11 cellular contexts compared by ENCODE assay signal in the genomic region with DNA sequence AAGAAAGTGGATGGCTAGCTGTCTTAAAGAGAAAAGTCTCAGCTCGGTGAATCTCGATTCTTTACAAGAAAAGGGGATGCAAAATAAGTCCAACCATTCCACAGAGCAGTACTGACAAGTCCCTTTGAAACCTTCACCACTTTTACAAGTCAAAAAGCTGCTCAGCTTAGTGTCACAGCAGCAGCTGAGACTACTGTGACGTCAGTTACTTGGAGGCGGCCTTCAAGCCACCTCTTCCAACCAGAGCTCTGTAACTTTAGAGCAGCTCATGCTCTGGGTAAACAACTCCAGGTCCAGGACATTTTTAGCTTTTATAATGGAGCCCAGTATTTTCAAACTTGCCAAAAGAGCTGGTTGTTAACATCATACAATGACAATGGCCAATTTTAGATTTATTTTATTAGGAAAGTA. TPM values are rescaled to one million over a fixed set of nuclear protein-coding genes. Genes with fewer than 3 reads are reported as not detected.
DNase-seq lines count a peak whose midpoint lies in the region; ATAC-seq, FAIRE-seq and TF ChIP-seq lines count a peak whose summit lies in the region.
"Had no signal": no experiment of that assay in that cellular context is flagged by ENCODE, and none has a peak within 500 bp of the region (broad histone marks: within the 10 kb centered on the region; RNA-seq: fewer than 3 reads in every experiment).

Gene KIAA0408, minus strand, starts transcription at position 159 of the 411 bp plus-strand sequence. CDS start 5,408 bp downstream, outside the sequence.

- H3K4me1 ChIP-seq in HUES48 (ENCODE audit: control insufficient read depth, insufficient read depth, low read length) (peaks cover 38% of the 10 kb centered on the region), kidney (ENCODE audit: control insufficient read depth in 1 of 2, insufficient read depth in 1 of 2, low read depth in 1 of 2, low read length in 2 of 2) (no peaks in the 10 kb centered on the region), stomach smooth muscle (ENCODE audit: control insufficient read depth, insufficient read depth, low read length) (peaks cover 3% of the 10 kb centered on the region)
- H3K4me1 ChIP-seq in effector memory CD4-positive, alpha-beta T cell (ENCODE audit: control insufficient read depth, insufficient read depth, low read length, poor library complexity, severe bottlenecking): no peaks in the 10 kb centered on the region

- H3K9ac ChIP-seq in HUES48 (ENCODE audit: low read depth, low read length): no peak within 1 kb of the TSS
- no peak within 1 kb of the TSS for H3K9ac ChIP-seq in kidney (ENCODE audit: low read length in 2 of 2)
- peak within 1 kb of the TSS; percentile 42 to 81 for H3K9ac ChIP-seq in stomach smooth muscle (ENCODE audit: low read length in 2 of 2)

- H3K36me3 ChIP-seq in HUES48 (ENCODE audit: control insufficient read depth, insufficient read depth, low read length): no peaks in the 10 kb centered on the region
- H3K36me3 ChIP-seq in kidney (ENCODE audit: control insufficient read depth in 1 of 2, insufficient read depth in 2 of 2, low read length in 2 of 2): no peaks in the 10 kb centered on the region
- no peaks in the 10 kb centered on the region for H3K36me3 ChIP-seq in stomach smooth muscle (ENCODE audit: control insufficient read depth in 2 of 2, insufficient read depth in 2 of 2, low read length in 2 of 2)
- no peaks in the 10 kb centered on the region for H3K36me3 ChIP-seq in effector memory CD4-positive, alpha-beta T cell (ENCODE audit: control insufficient read depth, insufficient read depth, low read length)

- no peak within 1 kb of the TSS for H3K4me3 ChIP-seq in HUES48 (ENCODE audit: low read depth, low read length)
- H3K4me3 ChIP-seq in kidney (ENCODE audit: low read length in 2 of 2): peak within 1 kb of the TSS; percentile 27 to 28
- peak within 1 kb of the TSS; percentile 61 to 85 for H3K4me3 ChIP-seq in stomach smooth muscle (ENCODE audit: low read length in 2 of 2)
- H3K4me3 ChIP-seq in effector memory CD4-positive, alpha-beta T cell (ENCODE audit: insufficient read depth, low read depth, low read length, poor library complexity, severe bottlenecking): no peak within 1 kb of the TSS

- ATAC-seq in HG02973 (IDR thresholded peaks at IDR 0.05; ENCODE audit: unreplicated experiment) (no peak), GM19452 (IDR thresholded peaks at IDR 0.05; ENCODE audit: unreplicated experiment) (no peak)
- ATAC-seq: HCT116; naive thymus-derived CD4-positive, alpha-beta T cell had no signal

- H3K27ac ChIP-seq in HUES48 (ENCODE audit: low read depth, low read length): peak within 1 kb of the TSS; percentile 69
- H3K27ac ChIP-seq in kidney (ENCODE audit: low read depth in 2 of 2, low read length in 2 of 2): peak within 1 kb of the TSS; percentile 2 to 67
- peak within 1 kb of the TSS; percentile 64 for H3K27ac ChIP-seq in stomach smooth muscle (ENCODE audit: low read length)
- no peak within 1 kb of the TSS for H3K27ac ChIP-seq in effector memory CD4-positive, alpha-beta T cell (ENCODE audit: insufficient read depth, low read length, poor library complexity, severe bottlenecking)

- no peak for FAIRE-seq in kidney (lab: Jason Lieb, UNC)
- FAIRE-seq: TTC549 had no signal

- TF ChIP-seq CTCF in kidney (IDR thresholded peaks at IDR 0.05; ENCODE audit: borderline replicate concordance, extremely low read depth, insufficient read depth): no peak

- DNase-seq in astrocyte of the hippocampus (ENCODE audit: low read depth, low spot score) (peak; percentile 54), kidney (peak; percentile 49), kidney tubule cell (ENCODE audit: low spot score) (no peak)
- DNase-seq in effector memory CD4-positive, alpha-beta T cell: no peak
- DNase-seq: naive thymus-derived CD4-positive, alpha-beta T cell had no signal

- no peaks in the 10 kb centered on the region for H3K9me3 ChIP-seq in HUES48 (ENCODE audit: control insufficient read depth, insufficient read depth, low read length)
- H3K9me3 ChIP-seq in kidney (ENCODE audit: control insufficient read depth in 1 of 2, low read length in 2 of 2): no peaks in the 10 kb centered on the region
- H3K9me3 ChIP-seq in stomach smooth muscle (ENCODE audit: control insufficient read depth in 2 of 2, low read length in 2 of 2): no peaks in the 10 kb centered on the region
- H3K9me3 ChIP-seq in effector memory CD4-positive, alpha-beta T cell (ENCODE audit: control insufficient read depth, low read length): no peaks in the 10 kb centered on the region

- intact Hi-C loops in kidney (cut with DNase I): no loop called here

- H3K27me3 ChIP-seq in HUES48 (ENCODE audit: control insufficient read depth, insufficient read depth, low read length) (no peaks in the 10 kb centered on the region), stomach smooth muscle (ENCODE audit: control insufficient read depth in 1 of 2, insufficient read depth in 2 of 2, low read length in 2 of 2) (no peaks in the 10 kb centered on the region)
- H3K27me3 ChIP-seq in effector memory CD4-positive, alpha-beta T cell (replicated peaks; ENCODE audit: control insufficient read depth, insufficient read depth, low read length, poor library complexity, severe bottlenecking): no peaks in the 10 kb centered on the region

RNA-seq across cellular contexts. Expression of gene KIAA0408, which starts in this region (rescaled TPM):
- total RNA-seq in kidney: 2.7 TPM
- 0.47 TPM for polyA plus RNA-seq in kidney (ENCODE audit: insufficient read depth, low read depth, low replicate concordance)

Comparison
In these comparisons a context has a peak if more than half of its experiments do, and no peak if none do; other contexts are left out.
1. H3K4me3 ChIP-seq: peak in kidney (2 of 2) and stomach smooth muscle (2 of 2); none in HUES48 (single experiment) and effector memory CD4-positive, alpha-beta T cell (single experiment).
2. H3K9ac ChIP-seq: peak in stomach smooth muscle (2 of 2); none in HUES48 (single experiment) and kidney (0 of 2).
3. DNase-seq: peak in astrocyte of the hippocampus (single experiment) and kidney (single experiment); none in effector memory CD4-positive, alpha-beta T cell (0 of 3) and kidney tubule cell (single experiment).